23 cellular contexts compared by ENCODE assay signal in genomic region chr9:130994135-130994534, GRCh38. TPM values are rescaled to one million over a fixed set of nuclear protein-coding genes. Genes with fewer than 3 reads are reported as not detected.
DNase-seq lines count a peak whose midpoint lies in the region; ATAC-seq and TF ChIP-seq lines count a peak whose summit lies in the region.
"Had no signal": no experiment of that assay in that cellular context is flagged by ENCODE, and none has a peak within 500 bp of the region (broad histone marks: within the 10 kb centered on the region; RNA-seq: fewer than 3 reads in every experiment).

No MANE protein-coding gene starts in this region.

- in situ Hi-C loops in G401 (cut with HindIII; ENCODE audit: low sequenced_read_pairs), result no loop called here

- H3K14ac ChIP-seq in neuronal stem cell (ENCODE audit: low read length), result no peak overlapping the region

- no peak overlapping the region for H4K8ac ChIP-seq in neuronal stem cell (ENCODE audit: low read depth, low read length)

- peak overlapping the region; percentile 77 for H3K18ac ChIP-seq in neuronal stem cell (ENCODE audit: low read length)

- no CpG with 5 or more reads among the region's 1 CpG for WGBS in neuronal stem cell (ENCODE audit: extremely low coverage in 2 of 2, insufficient read length in 2 of 2, insufficient replicate concordance in 1 of 2), 2 donors
- WGBS in psoas muscle, 3 donors, result 92 to 100% (median 100%) methylated on average over 1 of the region's 1 CpG

- intact Hi-C loops in psoas muscle (cut with DNase I), result no loop called here

- H4K91ac ChIP-seq in neuronal stem cell (ENCODE audit: low read depth, low read length, poor library complexity), result no peak overlapping the region

- H2BK5ac ChIP-seq in neuronal stem cell (ENCODE audit: low read length), result no peak overlapping the region

- no peak overlapping the region for H3K9ac ChIP-seq in neuronal stem cell (ENCODE audit: low read depth, low read length, poor library complexity)

- no peak overlapping the region for H2BK12ac ChIP-seq in neuronal stem cell (ENCODE audit: low read length)

- H3K36me3 ChIP-seq in neuronal stem cell (replicated peaks in 1 of 2; ENCODE audit: control insufficient read depth in 2 of 2, insufficient read depth in 2 of 2, low read length in 2 of 2), result no peaks in the 10 kb centered on the region
- no peaks in the 10 kb centered on the region for H3K36me3 ChIP-seq in psoas muscle (ENCODE audit: insufficient read depth in 1 of 2, low read depth in 1 of 2)
- H3K36me3 ChIP-seq: BLaER1 treated with 17β-estradiol and CSF1 and Interleukin-3, amounts not matched to agents 10 nM and 100 nM; HAP-1; MG63 had no signal

- DNase-seq in EH (ENCODE audit: low read depth), result peak; percentile 12
- DNase-seq in NCI-H69 (lab: John Stamatoyannopoulos, UW), result peak; percentile 25
- peak; percentile 26 for DNase-seq in ecto neural progenitor cell (ENCODE audit: low spot score)
- DNase-seq in neuronal stem cell (ENCODE audit: low spot score), result no peak
- DNase-seq in psoas muscle, result no peak
- no peak for DNase-seq in G401 (ENCODE audit: low spot score)
- DNase-seq: AML-193; CD4-positive, alpha-beta T cell; KBM-7; MG63; NCI-H1105 treated with DMSO at 0.1 percent for 48 hours; NCI-H2029; NCI-H446 treated with DMSO at 0.1 percent for 48 hours; NCI-H526; PC-9; Right ventricle myocardium superior had no signal

- no peak overlapping the region for H3K4ac ChIP-seq in neuronal stem cell (ENCODE audit: low read length)

- peaks cover 13 to 38% of the 10 kb centered on the region in 2 donors for H3K4me1 ChIP-seq in neuronal stem cell (ENCODE audit: control insufficient read depth in 2 of 2, insufficient read depth in 1 of 2, low read depth in 1 of 2, low read length in 2 of 2)
- no peaks in the 10 kb centered on the region for H3K4me1 ChIP-seq in psoas muscle
- H3K4me1 ChIP-seq: HAP-1 had no signal

- H3K27me3 ChIP-seq in neuronal stem cell (ENCODE audit: control insufficient read depth in 3 of 3, insufficient read depth in 3 of 3, low read depth in 1 of 3, low read length in 3 of 3) (peaks cover 0 to 14% (median 7%) of the 10 kb centered on the region in 3 experiments), psoas muscle (ENCODE audit: insufficient read depth in 3 of 3, low read length in 2 of 3) (peaks cover 0 to 58% (median 15%) of the 10 kb centered on the region in 3 donors)
- H3K27me3 ChIP-seq: BLaER1 treated with 17β-estradiol and CSF1 and Interleukin-3, amounts not matched to agents 10 nM and 100 nM; MG63 had no signal

- peaks cover 3% of the 10 kb centered on the region for H3K79me1 ChIP-seq in neuronal stem cell (ENCODE audit: low read depth, low read length)

- no peak for TF ChIP-seq CTCF in psoas muscle (IDR thresholded peaks at IDR 0.05)

- no peak overlapping the region for H3K27ac ChIP-seq in neuronal stem cell (replicated peaks; ENCODE audit: low read length)
- H3K27ac ChIP-seq in psoas muscle, result no peak overlapping the region
- H3K27ac ChIP-seq: PC-9 had no signal

- H3K4me3 ChIP-seq in neuronal stem cell (ENCODE audit: low read length in 2 of 2), result no peak overlapping the region
- H3K4me3 ChIP-seq in psoas muscle, result no peak overlapping the region
- H3K4me3 ChIP-seq: BLaER1 treated with 17β-estradiol and CSF1 and Interleukin-3, amounts not matched to agents 10 nM and 100 nM; GM23338; HAP-1; MG63; PC-9 had no signal

- H3K9me3 ChIP-seq in neuronal stem cell (replicated peaks in 1 of 2; ENCODE audit: control insufficient read depth in 2 of 2, insufficient read depth in 1 of 2, low read depth in 1 of 2, low read length in 2 of 2) (no peaks in the 10 kb centered on the region), psoas muscle (no peaks in the 10 kb centered on the region)
- H3K9me3 ChIP-seq: BLaER1 treated with 17β-estradiol and CSF1 and Interleukin-3, amounts not matched to agents 10 nM and 100 nM; HAP-1; MG63 had no signal

- H3K23ac ChIP-seq in neuronal stem cell (ENCODE audit: low read depth, low read length, poor library complexity), result peak overlapping the region; percentile 77

- H2AK5ac ChIP-seq in neuronal stem cell (ENCODE audit: low read depth, low read length), result no peak overlapping the region

- no peak overlapping the region for H2AFZ ChIP-seq in neuronal stem cell (ENCODE audit: low read length)
- H2AFZ ChIP-seq: GM23338, PC-9 had no signal

- no peak for ATAC-seq in psoas muscle
- no peak for ATAC-seq in HG03097 (IDR thresholded peaks at IDR 0.05; ENCODE audit: low FRiP score, unreplicated experiment)
- ATAC-seq: GM23338 had no signal

- H3K4me2 ChIP-seq in neuronal stem cell (ENCODE audit: insufficient read depth, low read length, poor library complexity, severe bottlenecking), result no peak overlapping the region
- H3K4me2 ChIP-seq: GM23338, PC-9 had no signal

- H2BK15ac ChIP-seq in neuronal stem cell (ENCODE audit: low read length), result no peak overlapping the region

- no peak overlapping the region for H2BK120ac ChIP-seq in neuronal stem cell (ENCODE audit: low read depth, low read length)

RNA-seq across cellular contexts. Expression of gene LAMC3, which starts 14.8 kb away (rescaled TPM):
- polyA plus RNA-seq in neuronal stem cell (2013, experiment 1 of 2), result 0.03 TPM
- 0.07 TPM for polyA plus RNA-seq in neuronal stem cell (2013, experiment 2 of 2)
- under 1 TPM in 3 of 4 donors, not detected in 1; 0.21 to 0.66 (median 0.24) TPM for total RNA-seq in psoas muscle
- polyA plus RNA-seq in psoas muscle, result under 1 TPM; 0.17 to 0.96 (median 0.21) TPM
- total RNA-seq in G401 (2014; rRNA removed; shearing (Covaris generic)), result 1.8 and 3.3 TPM in 2 replicates
- total RNA-seq: HT-29, LHCN-M2, RPMI7951 had no signal

RNA-seq across cellular contexts. Expression of gene FIBCD1, which starts 55.1 kb away (rescaled TPM):
- 0.82 TPM for polyA plus RNA-seq in neuronal stem cell (2013, experiment 1 of 2)
- polyA plus RNA-seq in neuronal stem cell (2013, experiment 2 of 2), result 0.89 TPM
- total RNA-seq in psoas muscle, result not detected
- polyA plus RNA-seq in psoas muscle, result under 1 TPM in 1 of 3 donors, not detected in 2; 0.01 TPM
- 2.4 and 2.6 TPM in 2 replicates for total RNA-seq in G401 (2014; rRNA removed; shearing (Covaris generic))
- total RNA-seq: CD4-positive, alpha-beta T cell had no signal

Comparison
In these comparisons a context has a peak if more than half of its experiments do, and no peak if none do; other contexts are left out.
1. DNase-seq: peak in EH (single experiment), NCI-H69 (single experiment) and ecto neural progenitor cell (single experiment); none in neuronal stem cell (single experiment), psoas muscle (0 of 2) and G401 (single experiment).